In the genomic region with DNA sequence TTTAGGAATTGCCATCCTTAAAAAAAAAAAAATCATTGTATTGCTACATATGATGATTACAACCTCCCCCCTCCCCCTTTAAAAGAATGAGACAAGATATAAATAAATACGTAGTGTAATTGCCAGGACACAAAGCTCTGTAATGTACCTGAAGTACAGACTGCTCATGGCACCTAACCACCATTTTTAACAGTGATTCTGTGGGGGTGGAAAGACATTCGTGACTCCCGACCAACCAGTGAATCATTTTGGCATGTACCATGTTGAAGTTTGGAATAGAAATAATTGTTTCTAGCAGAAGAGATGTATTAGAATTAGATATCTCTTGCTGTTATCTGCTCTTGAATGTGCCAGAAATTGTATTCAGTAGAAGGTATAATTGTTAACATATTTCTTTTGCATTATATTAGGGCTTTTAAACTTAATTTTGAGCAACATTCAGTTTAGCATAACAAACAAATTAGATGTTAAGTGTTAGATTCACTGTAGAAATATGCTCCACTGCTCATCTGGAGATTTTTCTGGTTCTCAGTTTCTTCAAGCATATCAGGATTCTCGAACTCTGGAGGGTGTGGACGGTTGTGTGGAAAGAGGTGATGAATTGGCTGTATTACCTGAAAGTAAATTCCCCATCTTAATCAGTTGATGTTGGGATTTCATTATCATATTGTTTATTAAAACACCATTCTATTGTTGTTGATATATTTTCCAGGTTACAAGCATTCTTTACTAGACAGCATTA, we compare ENCODE assay signal across 2 cellular contexts.
TF ChIP-seq lines count a peak whose summit lies in the region.

No MANE protein-coding gene starts in this region.

TF ChIP-seq in A549, 52 proteins besides CTCF, POLR2A, EP300 and RAD21:
- TF ChIP-seq NPAS2 (CRISPR knock-in tag; IDR thresholded peaks at IDR 0.05; ENCODE audit: borderline replicate concordance): no peak
- no peak for TF ChIP-seq GATA3 (IDR thresholded peaks at IDR 0.05; ENCODE audit: borderline replicate concordance)
- TF ChIP-seq, protein P1, sequence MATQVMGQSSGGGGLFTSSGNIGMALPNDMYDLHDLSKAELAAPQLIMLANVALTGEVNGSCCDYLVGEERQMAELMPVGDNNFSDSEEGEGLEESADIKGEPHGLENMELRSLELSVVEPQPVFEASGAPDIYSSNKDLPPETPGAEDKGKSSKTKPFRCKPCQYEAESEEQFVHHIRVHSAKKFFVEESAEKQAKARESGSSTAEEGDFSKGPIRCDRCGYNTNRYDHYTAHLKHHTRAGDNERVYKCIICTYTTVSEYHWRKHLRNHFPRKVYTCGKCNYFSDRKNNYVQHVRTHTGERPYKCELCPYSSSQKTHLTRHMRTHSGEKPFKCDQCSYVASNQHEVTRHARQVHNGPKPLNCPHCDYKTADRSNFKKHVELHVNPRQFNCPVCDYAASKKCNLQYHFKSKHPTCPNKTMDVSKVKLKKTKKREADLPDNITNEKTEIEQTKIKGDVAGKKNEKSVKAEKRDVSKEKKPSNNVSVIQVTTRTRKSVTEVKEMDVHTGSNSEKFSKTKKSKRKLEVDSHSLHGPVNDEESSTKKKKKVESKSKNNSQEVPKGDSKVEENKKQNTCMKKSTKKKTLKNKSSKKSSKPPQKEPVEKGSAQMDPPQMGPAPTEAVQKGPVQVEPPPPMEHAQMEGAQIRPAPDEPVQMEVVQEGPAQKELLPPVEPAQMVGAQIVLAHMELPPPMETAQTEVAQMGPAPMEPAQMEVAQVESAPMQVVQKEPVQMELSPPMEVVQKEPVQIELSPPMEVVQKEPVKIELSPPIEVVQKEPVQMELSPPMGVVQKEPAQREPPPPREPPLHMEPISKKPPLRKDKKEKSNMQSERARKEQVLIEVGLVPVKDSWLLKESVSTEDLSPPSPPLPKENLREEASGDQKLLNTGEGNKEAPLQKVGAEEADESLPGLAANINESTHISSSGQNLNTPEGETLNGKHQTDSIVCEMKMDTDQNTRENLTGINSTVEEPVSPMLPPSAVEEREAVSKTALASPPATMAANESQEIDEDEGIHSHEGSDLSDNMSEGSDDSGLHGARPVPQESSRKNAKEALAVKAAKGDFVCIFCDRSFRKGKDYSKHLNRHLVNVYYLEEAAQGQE (IDR thresholded peaks at IDR 0.05): no peak
- no peak for TF ChIP-seq FOSL2 (IDR thresholded peaks at IDR 0.05)
- no peak for TF ChIP-seq FOSL2 (CRISPR knock-in tag; IDR thresholded peaks at IDR 0.05)
- TF ChIP-seq BHLHE40 (IDR thresholded peaks at IDR 0.05; ENCODE audit: low read depth, low read length): no peak
- TF ChIP-seq HOXB13 (CRISPR knock-in tag; IDR thresholded peaks at IDR 0.05; ENCODE audit: low read depth): no peak
- TF ChIP-seq ZFP36 (IDR thresholded peaks at IDR 0.05; ENCODE audit: borderline replicate concordance, partially characterized antibody): no peak
- no peak for TF ChIP-seq CHD4 (IDR thresholded peaks at IDR 0.05; ENCODE audit: borderline replicate concordance)
- TF ChIP-seq RARB (CRISPR knock-in tag; IDR thresholded peaks at IDR 0.05): no peak

TF ChIP-seq in HCT116, 20 proteins besides CTCF, POLR2A, EP300 and RAD21:
- TF ChIP-seq TCF7L2 (IDR thresholded peaks at IDR 0.05; ENCODE audit: borderline replicate concordance, extremely low read depth, insufficient read depth, insufficient read length) (no peak), ZNF274 (IDR thresholded peaks at IDR 0.05; ENCODE audit: low read depth, low read length) (no peak), POLR2AphosphoS5 (IDR thresholded peaks at IDR 0.05; ENCODE audit: low read depth, low read length) (no peak), EZH2 (IDR thresholded peaks at IDR 0.05) (no peak), SP1 (IDR thresholded peaks at IDR 0.05; ENCODE audit: low read depth) (no peak), SRF (IDR thresholded peaks at IDR 0.05; ENCODE audit: low read depth) (no peak), FOSL1 (IDR thresholded peaks at IDR 0.05; ENCODE audit: low read depth) (no peak), SIN3A (IDR thresholded peaks at IDR 0.05; ENCODE audit: low read depth) (no peak), ZFX (IDR thresholded peaks at IDR 0.05) (no peak), EZH2phosphoT487 (IDR thresholded peaks at IDR 0.05; ENCODE audit: borderline replicate concordance) (no peak), YY1 (IDR thresholded peaks at IDR 0.05; ENCODE audit: extremely low read depth, insufficient replicate concordance, low read depth, low read length) (no peak), ELF1 (IDR thresholded peaks at IDR 0.05; ENCODE audit: borderline replicate concordance, low read depth) (no peak), CBX3 (IDR thresholded peaks at IDR 0.05; ENCODE audit: low read depth) (no peak), JUND (IDR thresholded peaks at IDR 0.05) (no peak)
- TF ChIP-seq, protein P2, sequence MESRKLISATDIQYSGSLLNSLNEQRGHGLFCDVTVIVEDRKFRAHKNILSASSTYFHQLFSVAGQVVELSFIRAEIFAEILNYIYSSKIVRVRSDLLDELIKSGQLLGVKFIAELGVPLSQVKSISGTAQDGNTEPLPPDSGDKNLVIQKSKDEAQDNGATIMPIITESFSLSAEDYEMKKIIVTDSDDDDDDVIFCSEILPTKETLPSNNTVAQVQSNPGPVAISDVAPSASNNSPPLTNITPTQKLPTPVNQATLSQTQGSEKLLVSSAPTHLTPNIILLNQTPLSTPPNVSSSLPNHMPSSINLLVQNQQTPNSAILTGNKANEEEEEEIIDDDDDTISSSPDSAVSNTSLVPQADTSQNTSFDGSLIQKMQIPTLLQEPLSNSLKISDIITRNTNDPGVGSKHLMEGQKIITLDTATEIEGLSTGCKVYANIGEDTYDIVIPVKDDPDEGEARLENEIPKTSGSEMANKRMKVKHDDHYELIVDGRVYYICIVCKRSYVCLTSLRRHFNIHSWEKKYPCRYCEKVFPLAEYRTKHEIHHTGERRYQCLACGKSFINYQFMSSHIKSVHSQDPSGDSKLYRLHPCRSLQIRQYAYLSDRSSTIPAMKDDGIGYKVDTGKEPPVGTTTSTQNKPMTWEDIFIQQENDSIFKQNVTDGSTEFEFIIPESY (IDR thresholded peaks at IDR 0.05; ENCODE audit: extremely low read depth, insufficient replicate concordance, low read length): no peak
- TF ChIP-seq, protein P1 (IDR thresholded peaks at IDR 0.05; ENCODE audit: low read depth): no peak
- TF ChIP-seq, protein P3, sequence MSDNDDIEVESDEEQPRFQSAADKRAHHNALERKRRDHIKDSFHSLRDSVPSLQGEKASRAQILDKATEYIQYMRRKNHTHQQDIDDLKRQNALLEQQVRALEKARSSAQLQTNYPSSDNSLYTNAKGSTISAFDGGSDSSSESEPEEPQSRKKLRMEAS (IDR thresholded peaks at IDR 0.05): no peak
- TF ChIP-seq, protein P4, sequence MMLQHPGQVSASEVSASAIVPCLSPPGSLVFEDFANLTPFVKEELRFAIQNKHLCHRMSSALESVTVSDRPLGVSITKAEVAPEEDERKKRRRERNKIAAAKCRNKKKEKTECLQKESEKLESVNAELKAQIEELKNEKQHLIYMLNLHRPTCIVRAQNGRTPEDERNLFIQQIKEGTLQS (IDR thresholded peaks at IDR 0.05): no peak
